Comparison of ENCODE assay signal across 8 cellular contexts in genomic region chr5:177553671-177554429, GRCh38. TPM values are rescaled to one million over a fixed set of nuclear protein-coding genes. Genes with fewer than 3 reads are reported as not detected.
DNase-seq lines count a peak whose midpoint lies in the region; ATAC-seq and TF ChIP-seq lines count a peak whose summit lies in the region.

No MANE protein-coding gene starts in this region.

- ATAC-seq in HG03025 (IDR thresholded peaks at IDR 0.05; ENCODE audit: low FRiP score, unreplicated experiment) (peak; percentile 49), body of pancreas (peak; percentile 51)

- no peaks in the 10 kb centered on the region for H3K36me3 ChIP-seq in body of pancreas (replicated peaks in 1 of 2; ENCODE audit: insufficient read depth in 1 of 2, low read depth in 2 of 2)

- H3K4me1 ChIP-seq in body of pancreas, result peaks cover 35% of the 10 kb centered on the region

- peak overlapping the region; percentile 83 to 84 for H3K4me3 ChIP-seq in body of pancreas

- H3K9me3 ChIP-seq in body of pancreas, result no peaks in the 10 kb centered on the region

- WGBS in body of pancreas, 2 donors, result 0% methylated on average over 2 to 72 of the region's 72 CpGs

- TF ChIP-seq CTCF in body of pancreas (IDR thresholded peaks at IDR 0.05), result no peak

- H3K27me3 ChIP-seq in body of pancreas, result no peaks in the 10 kb centered on the region

- intact Hi-C loops in body of pancreas (cut with DNase I), result no loop called here

- peak; percentile 32 for DNase-seq in activated gamma-delta T cell treated with Interleukin-2 at 50 U/mL for 16 hours
- no peak for DNase-seq in activated gamma-delta T cell (lab: John Stamatoyannopoulos, UW)
- peak; percentile 18 for DNase-seq in T follicular helper cell (ENCODE audit: low read depth)
- DNase-seq in body of pancreas, result peak; percentile 30 to 53 (median 47)
- DNase-seq in islet precursor cell, result peak; percentile 63
- peak; percentile 11 to 32 (median 24) for DNase-seq in stimulated activated CD4-positive, alpha-beta T cell treated with anti-CD3 and anti-CD28 coated beads, Interleukin-12 subunit alpha, Interleukin-12 subunit beta, amount 100 ng/mL, for 48 hours (ENCODE audit: low read depth in 2 of 3, low spot score in 1 of 3)
- no peak for DNase-seq in NCI-H82 (lab: John Stamatoyannopoulos, UW)

- H3K27ac ChIP-seq in body of pancreas, result peak overlapping the region; percentile 68 to 80 (median 76)

- TF ChIP-seq POLR2A in body of pancreas (IDR thresholded peaks at IDR 0.05), result peak in 1 of 3 donors; percentile 15

RNA-seq across cellular contexts. Expression of gene FAM193B, which starts 0.5 kb away (rescaled TPM):
- total RNA-seq in body of pancreas, result 100 to 1,000 TPM in 1 of 2 donors, 10 to 100 TPM in 1; 79.9 to 133 TPM

RNA-seq across cellular contexts. Expression of gene DDX41, which starts 37.1 kb away (rescaled TPM):
- total RNA-seq in body of pancreas, result 100 to 1,000 TPM in 1 of 2 donors, 10 to 100 TPM in 1; 86.1 to 115 TPM

RNA-seq across cellular contexts. Expression of gene TMED9, which starts 38.2 kb away (rescaled TPM):
- total RNA-seq in body of pancreas, result 100 to 1,000 TPM in 1 of 2 donors, 10 to 100 TPM in 1; 82.2 to 155 TPM

RNA-seq across cellular contexts. Expression of gene DOK3, which starts 44.2 kb away (rescaled TPM):
- 1 to 10 TPM; 3.3 to 5.4 TPM for total RNA-seq in body of pancreas

RNA-seq across cellular contexts. Expression of gene B4GALT7, which starts 46.1 kb away (rescaled TPM):
- 10 to 100 TPM; 17.1 to 17.5 TPM for total RNA-seq in body of pancreas

Comparison
In these comparisons a context has a peak if more than half of its experiments do, and no peak if none do; other contexts are left out.
1. DNase-seq: peak in activated gamma-delta T cell treated with Interleukin-2 at 50 U/mL for 16 hours (single experiment), T follicular helper cell (single experiment), body of pancreas (4 of 4), islet precursor cell (single experiment) and stimulated activated CD4-positive, alpha-beta T cell treated with anti-CD3 and anti-CD28 coated beads, Interleukin-12 subunit alpha, Interleukin-12 subunit beta, amount 100 ng/mL, for 48 hours (3 of 3); none in activated gamma-delta T cell (single experiment) and NCI-H82 (single experiment).